Comparison of ENCODE assay signal across 19 cellular contexts in genomic region chr6:126444874-126445273, GRCh38.
DNase-seq lines count a peak whose midpoint lies in the region; TF ChIP-seq lines count a peak whose summit lies in the region.
"Had no signal": no experiment of that assay in that cellular context is flagged by ENCODE, and none has a peak within 500 bp of the region (broad histone marks: within the 10 kb centered on the region; RNA-seq: fewer than 3 reads in every experiment).

No MANE protein-coding gene starts in this region.

- no peak overlapping the region for H3K4me3 ChIP-seq in AG10803 (ENCODE audit: low read length)
- no peak overlapping the region for H3K4me3 ChIP-seq in fibroblast of lung (replicated peaks in 1 of 4; ENCODE audit: control extremely low read depth in 1 of 4, insufficient read depth in 1 of 4, low read depth in 3 of 4, low read length in 4 of 4)
- H3K4me3 ChIP-seq: GM12878, left lung had no signal

- peaks cover 24% of the 10 kb centered on the region for H3K9me3 Mint-ChIP-seq in mesothelial cell of epicardium
- H3K9me3 Mint-ChIP-seq in activated naive CD8-positive, alpha-beta T cell treated with anti-CD3 and anti-CD28 coated beads for 36 hours = no peaks in the 10 kb centered on the region
- H3K9me3 Mint-ChIP-seq: dendritic cell treated with granulocyte-macrophage colony-stimulating factor and Interleukin-4, amounts not matched to agents 40 ng/mL and 50 ng/mL, for 4 days; T-helper 1 cell treated with Interleukin-12 subunit alpha and Interleukin-12 subunit beta and Interleukin-4 antibody, amounts not matched to agents 30 μg/mL and 1 μg/mL, for 36 hours had no signal

- H3K36me3 ChIP-seq in fibroblast of lung (ENCODE audit: control insufficient read depth, insufficient read depth, low read length) = no peaks in the 10 kb centered on the region
- H3K36me3 ChIP-seq: left lung had no signal

- peak overlapping the region; percentile 15 for H2AFZ ChIP-seq in fibroblast of lung (ENCODE audit: low read length)

- H3K4me1 Mint-ChIP-seq in mesothelial cell of epicardium = peaks cover 46% of the 10 kb centered on the region
- H3K4me1 Mint-ChIP-seq in activated naive CD8-positive, alpha-beta T cell treated with anti-CD3 and anti-CD28 coated beads for 36 hours = no peaks in the 10 kb centered on the region
- H3K4me1 Mint-ChIP-seq: activated CD8-positive, alpha-beta memory T cell treated with anti-CD3 and anti-CD28 coated beads, Interleukin-2, amount 10 ng/mL, durations not matched to agents 7 days and 5 days; brain; CD8-positive, alpha-beta memory T cell had no signal

- H3K9me3 ChIP-seq in fibroblast of lung (ENCODE audit: control insufficient read depth, insufficient read depth, low read depth, low read length) = no peaks in the 10 kb centered on the region
- H3K9me3 ChIP-seq: left lung had no signal

- no peak overlapping the region for H3K27ac ChIP-seq in fibroblast of lung (ENCODE audit: insufficient read depth, low read length)
- H3K27ac ChIP-seq: KMS-11, left lung had no signal

- no peaks in the 10 kb centered on the region for H3K27me3 ChIP-seq in fibroblast of lung (ENCODE audit: control insufficient read depth, insufficient read depth, low read length)
- H3K27me3 ChIP-seq: left lung had no signal

- H3K27ac Mint-ChIP-seq in mesothelial cell of epicardium = peak overlapping the region; percentile 59
- no peak overlapping the region for H3K27ac Mint-ChIP-seq in activated naive CD8-positive, alpha-beta T cell treated with anti-CD3 and anti-CD28 coated beads for 36 hours
- H3K27ac Mint-ChIP-seq: activated CD8-positive, alpha-beta memory T cell treated with anti-CD3 and anti-CD28 coated beads, Interleukin-2, amount 10 ng/mL, durations not matched to agents 7 days and 5 days; CD8-positive, alpha-beta memory T cell; dendritic cell treated with granulocyte-macrophage colony-stimulating factor and Interleukin-4, amounts not matched to agents 40 ng/mL and 50 ng/mL, for 4 days; T-helper 1 cell treated with Interleukin-12 subunit alpha and Interleukin-12 subunit beta and Interleukin-4 antibody, amounts not matched to agents 30 μg/mL and 1 μg/mL, for 36 hours had no signal

- no peak overlapping the region for H3K4me2 ChIP-seq in fibroblast of lung (ENCODE audit: extremely low read depth, insufficient read depth, low read length)
- H3K4me2 ChIP-seq: KMS-11 had no signal

- TF ChIP-seq CTCF in AG10803 (conservative IDR thresholded peaks at IDR 0.05; ENCODE audit: low read length) (0 out of 2 replicates have a peak, but pooled peaks have one; percentile 2), fibroblast of lung (conservative IDR thresholded peaks at IDR 0.05 in 1 of 2, IDR thresholded peaks at IDR 0.05 in 1 of 2; ENCODE audit: low read depth in 1 of 2, low read length in 2 of 2) (no peak), mesothelial cell of epicardium (IDR thresholded peaks at IDR 0.05; ENCODE audit: unreplicated experiment) (no peak)

- H3K27me3 Mint-ChIP-seq in mesothelial cell of epicardium (ENCODE audit: low read depth) = no peaks in the 10 kb centered on the region
- no peaks in the 10 kb centered on the region for H3K27me3 Mint-ChIP-seq in activated naive CD8-positive, alpha-beta T cell treated with anti-CD3 and anti-CD28 coated beads for 36 hours
- H3K27me3 Mint-ChIP-seq: brain; CD8-positive, alpha-beta memory T cell; dendritic cell treated with granulocyte-macrophage colony-stimulating factor and Interleukin-4, amounts not matched to agents 40 ng/mL and 50 ng/mL, for 4 days had no signal

- H4K20me1 ChIP-seq in fibroblast of lung (ENCODE audit: control insufficient read depth, extremely low read depth, insufficient read depth, low read length) = no peaks in the 10 kb centered on the region

- H3K4me3 Mint-ChIP-seq in mesothelial cell of epicardium = no peak overlapping the region
- no peak overlapping the region for H3K4me3 Mint-ChIP-seq in activated naive CD8-positive, alpha-beta T cell treated with anti-CD3 and anti-CD28 coated beads for 36 hours
- H3K4me3 Mint-ChIP-seq: activated CD8-positive, alpha-beta memory T cell treated with anti-CD3 and anti-CD28 coated beads, Interleukin-2, amount 10 ng/mL, durations not matched to agents 7 days and 5 days; brain; CD8-positive, alpha-beta memory T cell; dendritic cell treated with granulocyte-macrophage colony-stimulating factor and Interleukin-4, amounts not matched to agents 40 ng/mL and 50 ng/mL, for 4 days; T-helper 1 cell treated with Interleukin-12 subunit alpha and Interleukin-12 subunit beta and Interleukin-4 antibody, amounts not matched to agents 30 μg/mL and 1 μg/mL, for 36 hours had no signal

- DNase-seq in AG10803 (ENCODE audit: low read depth) (peak; percentile 24), NCI-H82 (lab: John Stamatoyannopoulos, UW) (peak; percentile 50), fibroblast of lung (ENCODE audit: low read depth in 2 of 2) (peak; percentile 28 to 46), mesothelial cell of epicardium (ENCODE audit: low spot score in 2 of 2, unreplicated experiment in 2 of 2) (no peak), AML-193 (lab: John Stamatoyannopoulos, UW) (no peak), NCI-H2196 (lab: John Stamatoyannopoulos, UW; ENCODE audit: unreplicated experiment) (no peak)
- no peak for DNase-seq in activated naive CD8-positive, alpha-beta T cell treated with anti-CD3 and anti-CD28 coated beads for 36 hours
- DNase-seq in stimulated activated CD4-positive, alpha-beta T cell treated with anti-CD3 and anti-CD28 coated beads, Interleukin-2, amount 100 ng/mL, for 24 hours = no peak
- DNase-seq: activated CD8-positive, alpha-beta memory T cell treated with anti-CD3 and anti-CD28 coated beads, Interleukin-2, amount 10 ng/mL, durations not matched to agents 7 days and 5 days; activated effector memory CD4-positive, alpha-beta T cell treated with anti-CD3 and anti-CD28 coated beads, Interleukin-2, amount 50 U/mL, for 16 hours; CD8-positive, alpha-beta memory T cell; left lung; posterior cingulate gyrus; stimulated activated CD4-positive, alpha-beta T cell treated with anti-CD3 and anti-CD28 coated beads, Interleukin-15, amount 100 ng/mL, for 24 hours had no signal

- H3K9ac ChIP-seq in fibroblast of lung (ENCODE audit: insufficient read depth, low read length) = no peak overlapping the region
- H3K9ac ChIP-seq: KMS-11 had no signal

- no peaks in the 10 kb centered on the region for H3K4me1 ChIP-seq in fibroblast of lung (ENCODE audit: control insufficient read depth, extremely low read depth, insufficient read depth, low read length)
- H3K4me1 ChIP-seq: left lung had no signal

- H3K79me2 ChIP-seq in fibroblast of lung (ENCODE audit: control insufficient read depth, insufficient read depth, low read length) = no peaks in the 10 kb centered on the region

- peaks cover 2% of the 10 kb centered on the region for H3K36me3 Mint-ChIP-seq in mesothelial cell of epicardium
- no peaks in the 10 kb centered on the region for H3K36me3 Mint-ChIP-seq in activated naive CD8-positive, alpha-beta T cell treated with anti-CD3 and anti-CD28 coated beads for 36 hours
- H3K36me3 Mint-ChIP-seq: activated CD8-positive, alpha-beta memory T cell treated with anti-CD3 and anti-CD28 coated beads, Interleukin-2, amount 10 ng/mL, durations not matched to agents 7 days and 5 days; brain; CD8-positive, alpha-beta memory T cell had no signal

Comparison
In these comparisons a context has a peak if more than half of its experiments do, and no peak if none do; other contexts are left out.
1. DNase-seq: peak in AG10803 (single experiment), NCI-H82 (single experiment) and fibroblast of lung (2 of 2); none in mesothelial cell of epicardium (0 of 2), activated naive CD8-positive, alpha-beta T cell treated with anti-CD3 and anti-CD28 coated beads for 36 hours (single experiment), AML-193 (0 of 2), stimulated activated CD4-positive, alpha-beta T cell treated with anti-CD3 and anti-CD28 coated beads, Interleukin-2, amount 100 ng/mL, for 24 hours (0 of 2) and NCI-H2196 (single experiment).